Comparison of ENCODE assay signal across 26 cellular contexts in the genomic region with DNA sequence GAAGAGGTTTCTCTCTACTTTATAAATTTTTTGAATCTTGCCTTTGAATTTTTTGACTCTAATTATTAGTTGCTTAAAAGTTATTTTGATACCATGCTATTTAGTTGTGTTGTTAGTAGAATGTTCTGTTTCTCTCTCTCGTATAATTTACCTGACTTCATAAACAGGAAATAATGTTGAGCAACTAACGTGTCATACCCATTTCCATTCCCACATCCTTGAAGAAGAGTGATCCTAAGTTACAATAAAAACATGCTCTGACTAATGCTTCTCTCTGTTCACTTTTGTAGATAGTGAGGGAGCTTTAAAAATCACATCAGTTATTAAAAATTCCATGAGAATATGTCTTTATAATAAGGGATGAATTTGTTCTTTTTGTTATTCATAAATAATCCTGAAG.
DNase-seq lines count a peak whose midpoint lies in the region; ATAC-seq, FAIRE-seq and TF ChIP-seq lines count a peak whose summit lies in the region.
"Had no signal": no experiment of that assay in that cellular context is flagged by ENCODE, and none has a peak within 500 bp of the region (broad histone marks: within the 10 kb centered on the region; RNA-seq: fewer than 3 reads in every experiment).

No MANE protein-coding gene starts in this region.

- H3K27me3 ChIP-seq in PC-3 (ENCODE audit: low read length) (no peaks in the 10 kb centered on the region), endothelial cell of umbilical vein (ENCODE audit: control insufficient read depth in 2 of 2, insufficient read depth in 2 of 2, low read length in 2 of 2) (no peaks in the 10 kb centered on the region)
- H3K27me3 ChIP-seq: MG63, SJSA1 had no signal

- no peaks in the 10 kb centered on the region for H4K20me1 ChIP-seq in PC-3 (ENCODE audit: low read length)
- H4K20me1 ChIP-seq in endothelial cell of umbilical vein (replicated peaks; ENCODE audit: control insufficient read depth, extremely low read depth, insufficient read depth, low read length) = no peaks in the 10 kb centered on the region

- H3K9me1 ChIP-seq in endothelial cell of umbilical vein (replicated peaks; ENCODE audit: control insufficient read depth, extremely low read depth, insufficient read depth, low read length) = no peaks in the 10 kb centered on the region

- TF ChIP-seq POLR2A in endothelial cell of umbilical vein (IDR thresholded peaks at IDR 0.05; ENCODE audit: low read depth, low read length) = no peak

- H2AFZ ChIP-seq in PC-3 (ENCODE audit: low read length) (no peak overlapping the region), endothelial cell of umbilical vein (ENCODE audit: low read depth, low read length) (no peak overlapping the region)
- H2AFZ ChIP-seq: PC-9 had no signal

- H3K9ac ChIP-seq in PC-3 (ENCODE audit: low read length) = no peak overlapping the region
- H3K9ac ChIP-seq in endothelial cell of umbilical vein (replicated peaks; ENCODE audit: extremely low read depth, insufficient read depth, low read length) = no peak overlapping the region

- H3K9me3 ChIP-seq in PC-3 (ENCODE audit: low read length) = no peaks in the 10 kb centered on the region
- no peaks in the 10 kb centered on the region for H3K9me3 ChIP-seq in endothelial cell of umbilical vein (replicated peaks; ENCODE audit: control insufficient read depth, insufficient read depth, low read length)
- H3K9me3 ChIP-seq: SJSA1 had no signal

- H3K36me3 ChIP-seq in PC-3 (ENCODE audit: low read depth, low read length) (no peaks in the 10 kb centered on the region), endothelial cell of umbilical vein (ENCODE audit: control insufficient read depth in 2 of 2, extremely low read depth in 1 of 2, insufficient read depth in 2 of 2, low read length in 2 of 2) (no peaks in the 10 kb centered on the region)
- H3K36me3 ChIP-seq: MG63, SJSA1 had no signal

- dilution Hi-C loops in endothelial cell of umbilical vein (cut with MboI; ENCODE audit: extremely low pct_ligation_motif_present, low sequenced_read_pairs) = no loop called here

- H3K4me2 ChIP-seq in PC-3 (ENCODE audit: low read length) = peak overlapping the region; percentile 42
- no peak overlapping the region for H3K4me2 ChIP-seq in endothelial cell of umbilical vein (ENCODE audit: insufficient read depth, low read length)
- H3K4me2 ChIP-seq: PC-9 had no signal

- POLR2A ChIA-PET in PC-3 (lab: Charles Lee; ENCODE audit: unreplicated experiment) = no interaction called here
- POLR2A ChIA-PET in endothelial cell of umbilical vein (lab: Charles Lee) = no interaction called here

- no peaks in the 10 kb centered on the region for H3K9me2 ChIP-seq in PC-3 (replicated peaks; ENCODE audit: low read length)

- DNase-seq in ELR (ENCODE audit: low read depth) (peak; percentile 39), PC-3 (peak; percentile 54), endothelial cell of umbilical vein (ENCODE audit: low read depth, low spot score) (no peak), kidney tubule cell (ENCODE audit: low spot score) (peak; percentile 20), SK-N-DZ (ENCODE audit: low spot score) (no peak), frontal cortex (ENCODE audit: low spot score in 2 of 2) (no peak)
- DNase-seq: DMS153; DND-41; Kasumi-1; MG63; NCI-H1105 treated with DMSO at 0.1 percent for 48 hours; NCI-H146; NCI-H1930; NCI-H2107; NCI-H524 treated with DMSO at 0.1 percent for 48 hours; NCI-H774; NK-92 treated with Interleukin-12 subunit alpha and Interleukin-12 subunit beta, amount 100 ng/mL, for 24 hours; PC-9; Right ventricle myocardium superior; RPMI8226 had no signal

- no peaks in the 10 kb centered on the region for H3F3A ChIP-seq in PC-3 (ENCODE audit: low read length, unreplicated experiment)

- intact Hi-C loops in PC-3 (cut with micrococcal nuclease) (loop anchor here (5.0 kb wide), 1 partner anchor 71 kb away; the partner anchor contains the start of gene SAMD5), endothelial cell of umbilical vein (cut with micrococcal nuclease) (no loop called here)

- CTCF ChIA-PET in PC-3 (lab: Charles Lee) (no interaction called here), endothelial cell of umbilical vein (lab: Charles Lee) (no interaction called here)

- H3K4me1 ChIP-seq in PC-3 (ENCODE audit: insufficient read depth, low read length) (peaks cover 29% of the 10 kb centered on the region), endothelial cell of umbilical vein (ENCODE audit: control insufficient read depth, extremely low read depth, insufficient read depth, low read length) (no peaks in the 10 kb centered on the region)
- H3K4me1 ChIP-seq: SJSA1 had no signal

- H3K27ac ChIP-seq in PC-3 (ENCODE audit: low read length) (no peak overlapping the region), endothelial cell of umbilical vein (ENCODE audit: insufficient read depth, low read depth, low read length) (no peak overlapping the region)
- H3K27ac ChIP-seq: PC-9, SJSA1 had no signal

- H3K79me2 ChIP-seq in PC-3 (ENCODE audit: low read length) (no peaks in the 10 kb centered on the region), endothelial cell of umbilical vein (ENCODE audit: control insufficient read depth, insufficient read depth, low read length) (no peaks in the 10 kb centered on the region)

- ATAC-seq in PC-3 = peak; percentile 37
- ATAC-seq in HG02678 (IDR thresholded peaks at IDR 0.05; ENCODE audit: unreplicated experiment) = no peak
- ATAC-seq: HCT116, HepG2, K562 had no signal

- H3K4me3 ChIP-seq in PC-3 (ENCODE audit: low read length) (no peak overlapping the region), endothelial cell of umbilical vein (replicated peaks in 1 of 3; ENCODE audit: insufficient read depth in 1 of 3, low read depth in 1 of 3, low read length in 3 of 3) (no peak overlapping the region)
- H3K4me3 ChIP-seq: K562, MG63, PC-9, SJSA1 had no signal

- FAIRE-seq in endothelial cell of umbilical vein (lab: Jason Lieb, UNC) = peak; percentile 18
- no peak for FAIRE-seq in frontal cortex (lab: Jason Lieb, UNC)
- FAIRE-seq: H1, HepG2, K562 had no signal

- no TSS peak for BruUV-seq in PC-3 (replicated peaks; lab: Mats Ljungman, UMichigan)
- BruUV-seq in endothelial cell of umbilical vein (replicated peaks; lab: Mats Ljungman, UMichigan) = no TSS peak

- TF ChIP-seq CTCF in PC-3 (conservative IDR thresholded peaks at IDR 0.05; ENCODE audit: low read depth, low read length) (no peak), endothelial cell of umbilical vein (IDR thresholded peaks at IDR 0.05; ENCODE audit: extremely low read depth in 1 of 2, insufficient read depth in 1 of 2, low read depth in 1 of 2, low read length in 2 of 2) (no peak)

TF ChIP-seq in endothelial cell of umbilical vein, 7 proteins besides CTCF, POLR2A, EP300 and RAD21:
- TF ChIP-seq JUN (IDR thresholded peaks at IDR 0.05; ENCODE audit: borderline replicate concordance, insufficient read depth, insufficient read length, low read depth) (no peak), FOS (IDR thresholded peaks at IDR 0.05; ENCODE audit: borderline replicate concordance, insufficient read depth, low read length) (peak; percentile 15), MYC (IDR thresholded peaks at IDR 0.05; ENCODE audit: low read depth, low read length) (no peak), GATA2 (IDR thresholded peaks at IDR 0.05; ENCODE audit: insufficient read depth, insufficient read length, low read depth, low read length) (no peak), POLR2AphosphoS5 (IDR thresholded peaks at IDR 0.05; ENCODE audit: insufficient read depth, low read depth, low read length) (no peak), EZH2 (IDR thresholded peaks at IDR 0.05; ENCODE audit: borderline replicate concordance, low read depth, low read length, severe bottlenecking) (no peak)
- TF ChIP-seq, protein P1, sequence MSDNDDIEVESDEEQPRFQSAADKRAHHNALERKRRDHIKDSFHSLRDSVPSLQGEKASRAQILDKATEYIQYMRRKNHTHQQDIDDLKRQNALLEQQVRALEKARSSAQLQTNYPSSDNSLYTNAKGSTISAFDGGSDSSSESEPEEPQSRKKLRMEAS (IDR thresholded peaks at IDR 0.05; ENCODE audit: insufficient read depth, insufficient read length) = no peak

Comparison
In these comparisons a context has a peak if more than half of its experiments do, and no peak if none do; other contexts are left out.
1. DNase-seq: peak in ELR (single experiment), PC-3 (single experiment) and kidney tubule cell (single experiment); none in endothelial cell of umbilical vein (single experiment), SK-N-DZ (single experiment) and frontal cortex (0 of 2).